Comparison of ENCODE assay signal across 8 cellular contexts in genomic region chr6:57792720-57793397, GRCh38.
DNase-seq lines count a peak whose midpoint lies in the region; ATAC-seq, FAIRE-seq and TF ChIP-seq lines count a peak whose summit lies in the region.
"Not testable (repeated sequence)": the region's sequence is repeated elsewhere in the genome, so short reads cannot be mapped to it uniquely, and the experiment has no call there.

No MANE protein-coding gene starts in this region.

- H3K4me2 ChIP-seq in A549, result not testable (repeated sequence)

- H3K4me3 ChIP-seq in A549, result not testable (repeated sequence)
- peak overlapping the region; percentile 18; the same call in 1 of the 2 replicates for H3K4me3 ChIP-seq in GM08714 (ENCODE audit: low read length)

- not testable (repeated sequence) for TF ChIP-seq POLR2A in A549 (IDR thresholded peaks at IDR 0.05; ENCODE audit: low read length)

- not testable (repeated sequence) for H3K4me1 Mint-ChIP-seq in activated CD8-positive, alpha-beta memory T cell treated with anti-CD3 and anti-CD28 coated beads, Interleukin-2, amount 10 ng/mL, durations not matched to agents 7 days and 5 days; brain
- H3K4me1 Mint-ChIP-seq in naive thymus-derived CD8-positive, alpha-beta T cell, result peaks cover 4 to 23% (median 13%) of the 10 kb centered on the region in 4 donors

- 31% methylated on average over 22 of the region's 25 CpGs for WGBS in A549 (ENCODE audit: missing lambda C conversion rate)

- intact Hi-C loops in Right ventricle myocardium inferior (cut with DNase I), result not testable (repeated sequence)

- not testable (repeated sequence) for FAIRE-seq in A549 (lab: Jason Lieb, UNC)

- H3K4me1 ChIP-seq in A549, result not testable (repeated sequence)

- not testable (repeated sequence) for H3K9me3 ChIP-seq in A549

- ATAC-seq in A549, result peak; percentile 78 to 99
- peak; percentile 55 for ATAC-seq in HG02642 (IDR thresholded peaks at IDR 0.05; ENCODE audit: poor library complexity, unreplicated experiment)
- not testable (repeated sequence) for ATAC-seq in activated CD8-positive, alpha-beta memory T cell treated with anti-CD3 and anti-CD28 coated beads, Interleukin-2, amount 10 ng/mL, durations not matched to agents 7 days and 5 days; Right ventricle myocardium inferior; naive thymus-derived CD8-positive, alpha-beta T cell

- POLR2A ChIA-PET in A549 (lab: Yijun Ruan, JAX); naive thymus-derived CD8-positive, alpha-beta T cell (lab: Charles Lee): not testable (repeated sequence)

- CTCF ChIA-PET in A549 (lab: Yijun Ruan, JAX); activated CD8-positive, alpha-beta memory T cell treated with anti-CD3 and anti-CD28 coated beads, Interleukin-2, amount 10 ng/mL, durations not matched to agents 7 days and 5 days (lab: Charles Lee): not testable (repeated sequence)

- H3K4me3 Mint-ChIP-seq in activated CD8-positive, alpha-beta memory T cell treated with anti-CD3 and anti-CD28 coated beads, Interleukin-2, amount 10 ng/mL, durations not matched to agents 7 days and 5 days, result not testable (repeated sequence)
- peak overlapping the region; percentile 35 to 76 (median 65) for H3K4me3 Mint-ChIP-seq in brain
- peak overlapping the region in 9 of 10 donors; percentile 9 to 70 (median 55) for H3K4me3 Mint-ChIP-seq in naive thymus-derived CD8-positive, alpha-beta T cell

- H3K36me3 Mint-ChIP-seq in activated CD8-positive, alpha-beta memory T cell treated with anti-CD3 and anti-CD28 coated beads, Interleukin-2, amount 10 ng/mL, durations not matched to agents 7 days and 5 days; brain: not testable (repeated sequence)
- H3K36me3 Mint-ChIP-seq in naive thymus-derived CD8-positive, alpha-beta T cell, result peaks cover 0 to 25% (median 3%) of the 10 kb centered on the region in 3 donors

- H3K27ac ChIP-seq in A549, result not testable (repeated sequence)

- not testable (repeated sequence) for H3K27ac Mint-ChIP-seq in activated CD8-positive, alpha-beta memory T cell treated with anti-CD3 and anti-CD28 coated beads, Interleukin-2, amount 10 ng/mL, durations not matched to agents 7 days and 5 days; brain; naive thymus-derived CD8-positive, alpha-beta T cell

- not testable (repeated sequence) for TF ChIP-seq EP300 in A549 (IDR thresholded peaks at IDR 0.05)

- TF ChIP-seq CTCF in A549 (IDR thresholded peaks at IDR 0.05); brain (conservative IDR thresholded peaks at IDR 0.05): not testable (repeated sequence)

- H3K9me3 Mint-ChIP-seq in activated CD8-positive, alpha-beta memory T cell treated with anti-CD3 and anti-CD28 coated beads, Interleukin-2, amount 10 ng/mL, durations not matched to agents 7 days and 5 days (ENCODE audit: low read depth); brain: not testable (repeated sequence)
- H3K9me3 Mint-ChIP-seq in naive thymus-derived CD8-positive, alpha-beta T cell, result peaks cover 2 to 27% (median 16%) of the 10 kb centered on the region in 9 donors

- peaks cover 36% of the 10 kb centered on the region for H3K27me3 Mint-ChIP-seq in activated CD8-positive, alpha-beta memory T cell treated with anti-CD3 and anti-CD28 coated beads, Interleukin-2, amount 10 ng/mL, durations not matched to agents 7 days and 5 days
- peaks cover 48% of the 10 kb centered on the region for H3K27me3 Mint-ChIP-seq in brain
- H3K27me3 Mint-ChIP-seq in naive thymus-derived CD8-positive, alpha-beta T cell, result peaks cover 26 to 47% (median 40%) of the 10 kb centered on the region in 5 donors

- TF ChIP-seq RAD21 in A549 (conservative IDR thresholded peaks at IDR 0.05 in 1 of 2, IDR thresholded peaks at IDR 0.05 in 1 of 2), result not testable (repeated sequence)

- peak in 1 of 2 experiments; percentile 15 for DNase-seq in A549 (ENCODE audit: low read depth in 1 of 2, low spot score in 1 of 2)
- DNase-seq in NCI-H1694 (lab: John Stamatoyannopoulos, UW), result peak; percentile 21
- peak; percentile 29 for DNase-seq in activated CD8-positive, alpha-beta memory T cell treated with anti-CD3 and anti-CD28 coated beads, Interleukin-2, amount 10 ng/mL, durations not matched to agents 7 days and 5 days
- peak; percentile 32 for DNase-seq in Right ventricle myocardium inferior (ENCODE audit: missing footprints)
- peak in 2 of 10 donors; percentile 3 to 57 for DNase-seq in naive thymus-derived CD8-positive, alpha-beta T cell
